Comparison of ENCODE assay signal across 1 cellular context in the genomic region with DNA sequence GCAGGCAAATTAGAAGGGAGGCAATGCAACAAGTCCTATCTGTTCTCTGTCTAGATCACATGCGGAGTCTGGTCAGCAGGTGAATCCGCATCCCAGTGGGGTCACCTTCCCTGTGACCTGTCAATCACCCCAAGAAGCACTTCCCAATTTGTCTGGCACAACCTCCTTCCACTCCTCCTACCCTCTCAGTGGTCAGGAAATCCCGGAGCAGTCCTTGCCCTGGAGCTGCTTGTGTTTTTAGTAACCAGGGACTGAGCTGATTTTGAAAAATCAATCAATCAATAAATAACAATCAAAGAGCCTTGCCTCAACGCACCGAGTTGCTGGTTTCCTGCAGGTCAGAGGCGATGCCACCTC.
A peak's percentile ranks its signal among the peaks of the same experiment; 100 is the strongest.
TF ChIP-seq lines count a peak whose summit lies in the region.

No MANE protein-coding gene starts in this region.

TF ChIP-seq in HepG2, 621 proteins besides CTCF, POLR2A, EP300 and RAD21 (continued from another document and continues in another):
- TF ChIP-seq, protein P1, sequence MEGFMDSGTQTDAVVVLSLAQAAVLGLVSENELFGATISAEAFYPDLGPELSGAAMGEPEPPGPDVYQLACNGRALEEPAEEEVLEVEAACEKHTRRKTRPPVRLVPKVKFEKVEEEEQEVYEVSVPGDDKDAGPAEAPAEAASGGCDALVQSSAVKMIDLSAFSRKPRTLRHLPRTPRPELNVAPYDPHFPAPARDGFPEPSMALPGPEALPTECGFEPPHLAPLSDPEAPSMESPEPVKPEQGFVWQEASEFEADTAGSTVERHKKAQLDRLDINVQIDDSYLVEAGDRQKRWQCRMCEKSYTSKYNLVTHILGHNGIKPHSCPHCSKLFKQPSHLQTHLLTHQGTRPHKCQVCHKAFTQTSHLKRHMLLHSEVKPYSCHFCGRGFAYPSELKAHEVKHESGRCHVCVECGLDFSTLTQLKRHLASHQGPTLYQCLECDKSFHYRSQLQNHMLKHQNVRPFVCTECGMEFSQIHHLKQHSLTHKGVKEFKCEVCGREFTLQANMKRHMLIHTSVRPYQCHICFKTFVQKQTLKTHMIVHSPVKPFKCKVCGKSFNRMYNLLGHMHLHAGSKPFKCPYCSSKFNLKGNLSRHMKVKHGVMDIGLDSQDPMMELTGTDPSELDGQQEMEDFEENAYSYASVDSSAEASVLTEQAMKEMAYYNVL (CRISPR knock-in tag; IDR thresholded peaks at IDR 0.05; ENCODE audit: borderline replicate concordance) = 0 out of 2 replicates have a peak, but pooled peaks have one; percentile 16
- TF ChIP-seq ZMAT3 (CRISPR knock-in tag; conservative IDR thresholded peaks at IDR 0.05) = 0 out of 2 replicates have a peak, but pooled peaks have one; percentile 15
- peak; percentile 42; the same call in 1 of the 2 replicates for TF ChIP-seq ZNF670 (CRISPR knock-in tag; IDR thresholded peaks at IDR 0.05; ENCODE audit: borderline replicate concordance)
- TF ChIP-seq, protein P2, sequence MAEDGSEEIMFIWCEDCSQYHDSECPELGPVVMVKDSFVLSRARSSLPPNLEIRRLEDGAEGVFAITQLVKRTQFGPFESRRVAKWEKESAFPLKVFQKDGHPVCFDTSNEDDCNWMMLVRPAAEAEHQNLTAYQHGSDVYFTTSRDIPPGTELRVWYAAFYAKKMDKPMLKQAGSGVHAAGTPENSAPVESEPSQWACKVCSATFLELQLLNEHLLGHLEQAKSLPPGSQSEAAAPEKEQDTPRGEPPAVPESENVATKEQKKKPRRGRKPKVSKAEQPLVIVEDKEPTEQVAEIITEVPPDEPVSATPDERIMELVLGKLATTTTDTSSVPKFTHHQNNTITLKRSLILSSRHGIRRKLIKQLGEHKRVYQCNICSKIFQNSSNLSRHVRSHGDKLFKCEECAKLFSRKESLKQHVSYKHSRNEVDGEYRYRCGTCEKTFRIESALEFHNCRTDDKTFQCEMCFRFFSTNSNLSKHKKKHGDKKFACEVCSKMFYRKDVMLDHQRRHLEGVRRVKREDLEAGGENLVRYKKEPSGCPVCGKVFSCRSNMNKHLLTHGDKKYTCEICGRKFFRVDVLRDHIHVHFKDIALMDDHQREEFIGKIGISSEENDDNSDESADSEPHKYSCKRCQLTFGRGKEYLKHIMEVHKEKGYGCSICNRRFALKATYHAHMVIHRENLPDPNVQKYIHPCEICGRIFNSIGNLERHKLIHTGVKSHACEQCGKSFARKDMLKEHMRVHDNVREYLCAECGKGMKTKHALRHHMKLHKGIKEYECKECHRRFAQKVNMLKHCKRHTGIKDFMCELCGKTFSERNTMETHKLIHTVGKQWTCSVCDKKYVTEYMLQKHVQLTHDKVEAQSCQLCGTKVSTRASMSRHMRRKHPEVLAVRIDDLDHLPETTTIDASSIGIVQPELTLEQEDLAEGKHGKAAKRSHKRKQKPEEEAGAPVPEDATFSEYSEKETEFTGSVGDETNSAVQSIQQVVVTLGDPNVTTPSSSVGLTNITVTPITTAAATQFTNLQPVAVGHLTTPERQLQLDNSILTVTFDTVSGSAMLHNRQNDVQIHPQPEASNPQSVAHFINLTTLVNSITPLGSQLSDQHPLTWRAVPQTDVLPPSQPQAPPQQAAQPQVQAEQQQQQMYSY (CRISPR knock-in tag; IDR thresholded peaks at IDR 0.05) = peak; percentile 98
- TF ChIP-seq MED13 (CRISPR knock-in tag; IDR thresholded peaks at IDR 0.05) = no peak
- TF ChIP-seq ZSCAN9 (CRISPR knock-in tag; IDR thresholded peaks at IDR 0.05; ENCODE audit: borderline replicate concordance) = 0 out of 2 replicates have a peak, but pooled peaks have one; percentile 8
- TF ChIP-seq, protein P3, sequence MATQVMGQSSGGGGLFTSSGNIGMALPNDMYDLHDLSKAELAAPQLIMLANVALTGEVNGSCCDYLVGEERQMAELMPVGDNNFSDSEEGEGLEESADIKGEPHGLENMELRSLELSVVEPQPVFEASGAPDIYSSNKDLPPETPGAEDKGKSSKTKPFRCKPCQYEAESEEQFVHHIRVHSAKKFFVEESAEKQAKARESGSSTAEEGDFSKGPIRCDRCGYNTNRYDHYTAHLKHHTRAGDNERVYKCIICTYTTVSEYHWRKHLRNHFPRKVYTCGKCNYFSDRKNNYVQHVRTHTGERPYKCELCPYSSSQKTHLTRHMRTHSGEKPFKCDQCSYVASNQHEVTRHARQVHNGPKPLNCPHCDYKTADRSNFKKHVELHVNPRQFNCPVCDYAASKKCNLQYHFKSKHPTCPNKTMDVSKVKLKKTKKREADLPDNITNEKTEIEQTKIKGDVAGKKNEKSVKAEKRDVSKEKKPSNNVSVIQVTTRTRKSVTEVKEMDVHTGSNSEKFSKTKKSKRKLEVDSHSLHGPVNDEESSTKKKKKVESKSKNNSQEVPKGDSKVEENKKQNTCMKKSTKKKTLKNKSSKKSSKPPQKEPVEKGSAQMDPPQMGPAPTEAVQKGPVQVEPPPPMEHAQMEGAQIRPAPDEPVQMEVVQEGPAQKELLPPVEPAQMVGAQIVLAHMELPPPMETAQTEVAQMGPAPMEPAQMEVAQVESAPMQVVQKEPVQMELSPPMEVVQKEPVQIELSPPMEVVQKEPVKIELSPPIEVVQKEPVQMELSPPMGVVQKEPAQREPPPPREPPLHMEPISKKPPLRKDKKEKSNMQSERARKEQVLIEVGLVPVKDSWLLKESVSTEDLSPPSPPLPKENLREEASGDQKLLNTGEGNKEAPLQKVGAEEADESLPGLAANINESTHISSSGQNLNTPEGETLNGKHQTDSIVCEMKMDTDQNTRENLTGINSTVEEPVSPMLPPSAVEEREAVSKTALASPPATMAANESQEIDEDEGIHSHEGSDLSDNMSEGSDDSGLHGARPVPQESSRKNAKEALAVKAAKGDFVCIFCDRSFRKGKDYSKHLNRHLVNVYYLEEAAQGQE (IDR thresholded peaks at IDR 0.05; ENCODE audit: borderline replicate concordance in 1 of 2, low read depth in 1 of 2, low read length in 2 of 2) = no peak
- TF ChIP-seq, protein P4, sequence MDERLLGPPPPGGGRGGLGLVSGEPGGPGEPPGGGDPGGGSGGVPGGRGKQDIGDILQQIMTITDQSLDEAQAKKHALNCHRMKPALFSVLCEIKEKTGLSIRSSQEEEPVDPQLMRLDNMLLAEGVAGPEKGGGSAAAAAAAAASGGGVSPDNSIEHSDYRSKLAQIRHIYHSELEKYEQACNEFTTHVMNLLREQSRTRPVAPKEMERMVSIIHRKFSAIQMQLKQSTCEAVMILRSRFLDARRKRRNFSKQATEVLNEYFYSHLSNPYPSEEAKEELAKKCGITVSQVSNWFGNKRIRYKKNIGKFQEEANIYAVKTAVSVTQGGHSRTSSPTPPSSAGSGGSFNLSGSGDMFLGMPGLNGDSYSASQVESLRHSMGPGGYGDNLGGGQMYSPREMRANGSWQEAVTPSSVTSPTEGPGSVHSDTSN (CRISPR knock-in tag; IDR thresholded peaks at IDR 0.05) = peak; percentile 89
- TF ChIP-seq MXI1 (IDR thresholded peaks at IDR 0.05; ENCODE audit: borderline replicate concordance, low read depth, low read length) = 0 out of 3 replicates have a peak, but pooled peaks have one; percentile 25
- no peak for TF ChIP-seq SOX13 (IDR thresholded peaks at IDR 0.05)
- TF ChIP-seq SOX13 (CRISPR knock-in tag; conservative IDR thresholded peaks at IDR 0.05 in 1 of 2, IDR thresholded peaks at IDR 0.05 in 1 of 2) = no peak; a peak in 1 of 4 replicates
- TF ChIP-seq PRPF4 (IDR thresholded peaks at IDR 0.05; ENCODE audit: low read depth, low read length, poor library complexity, severe bottlenecking) = peak; percentile 29
- TF ChIP-seq, protein P5, sequence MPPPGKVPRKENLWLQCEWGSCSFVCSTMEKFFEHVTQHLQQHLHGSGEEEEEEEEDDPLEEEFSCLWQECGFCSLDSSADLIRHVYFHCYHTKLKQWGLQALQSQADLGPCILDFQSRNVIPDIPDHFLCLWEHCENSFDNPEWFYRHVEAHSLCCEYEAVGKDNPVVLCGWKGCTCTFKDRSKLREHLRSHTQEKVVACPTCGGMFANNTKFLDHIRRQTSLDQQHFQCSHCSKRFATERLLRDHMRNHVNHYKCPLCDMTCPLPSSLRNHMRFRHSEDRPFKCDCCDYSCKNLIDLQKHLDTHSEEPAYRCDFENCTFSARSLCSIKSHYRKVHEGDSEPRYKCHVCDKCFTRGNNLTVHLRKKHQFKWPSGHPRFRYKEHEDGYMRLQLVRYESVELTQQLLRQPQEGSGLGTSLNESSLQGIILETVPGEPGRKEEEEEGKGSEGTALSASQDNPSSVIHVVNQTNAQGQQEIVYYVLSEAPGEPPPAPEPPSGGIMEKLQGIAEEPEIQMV (CRISPR knock-in tag; IDR thresholded peaks at IDR 0.05; ENCODE audit: low read depth) = 0 out of 2 replicates have a peak, but pooled peaks have one; percentile 24
- TF ChIP-seq ZKSCAN8 (CRISPR knock-in tag; IDR thresholded peaks at IDR 0.05; ENCODE audit: borderline replicate concordance) = no peak
- peak; percentile 73; the same call in 1 of the 2 replicates for TF ChIP-seq ONECUT2 (CRISPR knock-in tag; IDR thresholded peaks at IDR 0.05)
- TF ChIP-seq HOXA3 (CRISPR knock-in tag; IDR thresholded peaks at IDR 0.05) = 0 out of 2 replicates have a peak, but pooled peaks have one; percentile 6
- TF ChIP-seq ZMYM4 (CRISPR knock-in tag; IDR thresholded peaks at IDR 0.05) = peak; percentile 45; the same call in 1 of the 2 replicates
- 0 out of 2 replicates have a peak, but pooled peaks have one; percentile 25 for TF ChIP-seq SSRP1 (CRISPR knock-in tag; IDR thresholded peaks at IDR 0.05)
- TF ChIP-seq SALL1 (CRISPR knock-in tag; IDR thresholded peaks at IDR 0.05) = peak; percentile 36; the same call in 1 of the 2 replicates
- TF ChIP-seq, protein P6, sequence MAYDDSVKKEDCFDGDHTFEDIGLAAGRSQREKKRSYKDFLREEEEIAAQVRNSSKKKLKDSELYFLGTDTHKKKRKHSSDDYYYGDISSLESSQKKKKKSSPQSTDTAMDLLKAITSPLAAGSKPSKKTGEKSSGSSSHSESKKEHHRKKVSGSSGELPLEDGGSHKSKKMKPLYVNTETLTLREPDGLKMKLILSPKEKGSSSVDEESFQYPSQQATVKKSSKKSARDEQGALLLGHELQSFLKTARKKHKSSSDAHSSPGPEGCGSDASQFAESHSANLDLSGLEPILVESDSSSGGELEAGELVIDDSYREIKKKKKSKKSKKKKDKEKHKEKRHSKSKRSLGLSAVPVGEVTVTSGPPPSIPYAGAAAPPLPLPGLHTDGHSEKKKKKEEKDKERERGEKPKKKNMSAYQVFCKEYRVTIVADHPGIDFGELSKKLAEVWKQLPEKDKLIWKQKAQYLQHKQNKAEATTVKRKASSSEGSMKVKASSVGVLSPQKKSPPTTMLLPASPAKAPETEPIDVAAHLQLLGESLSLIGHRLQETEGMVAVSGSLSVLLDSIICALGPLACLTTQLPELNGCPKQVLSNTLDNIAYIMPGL (CRISPR knock-in tag; IDR thresholded peaks at IDR 0.05; ENCODE audit: borderline replicate concordance in 1 of 2, low read depth in 1 of 2) = peak in 1 of 2 experiments; percentile 47; a peak in 1 of 4 replicates
- TF ChIP-seq MEIS1 (CRISPR knock-in tag; IDR thresholded peaks at IDR 0.05; ENCODE audit: borderline replicate concordance) = peak; percentile 89; the same call in 1 of the 2 replicates
- TF ChIP-seq, protein P7, sequence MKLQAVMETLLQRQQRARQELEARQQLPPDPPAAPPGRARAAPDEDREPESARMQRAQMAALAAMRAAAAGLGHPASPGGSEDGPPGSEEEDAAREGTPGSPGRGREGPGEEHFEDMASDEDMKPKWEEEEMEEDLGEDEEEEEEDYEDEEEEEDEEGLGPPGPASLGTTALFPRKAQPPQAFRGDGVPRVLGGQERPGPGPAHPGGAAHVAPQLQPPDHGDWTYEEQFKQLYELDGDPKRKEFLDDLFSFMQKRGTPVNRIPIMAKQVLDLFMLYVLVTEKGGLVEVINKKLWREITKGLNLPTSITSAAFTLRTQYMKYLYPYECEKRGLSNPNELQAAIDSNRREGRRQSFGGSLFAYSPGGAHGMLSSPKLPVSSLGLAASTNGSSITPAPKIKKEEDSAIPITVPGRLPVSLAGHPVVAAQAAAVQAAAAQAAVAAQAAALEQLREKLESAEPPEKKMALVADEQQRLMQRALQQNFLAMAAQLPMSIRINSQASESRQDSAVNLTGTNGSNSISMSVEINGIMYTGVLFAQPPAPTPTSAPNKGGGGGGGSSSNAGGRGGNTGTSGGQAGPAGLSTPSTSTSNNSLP (IDR thresholded peaks at IDR 0.05; ENCODE audit: low read depth, low read length) = peak; percentile 35; the same call in 1 of the 2 replicates
- TF ChIP-seq JARID2 (CRISPR knock-in tag; IDR thresholded peaks at IDR 0.05; ENCODE audit: insufficient replicate concordance) = no peak
- TF ChIP-seq, protein P8, sequence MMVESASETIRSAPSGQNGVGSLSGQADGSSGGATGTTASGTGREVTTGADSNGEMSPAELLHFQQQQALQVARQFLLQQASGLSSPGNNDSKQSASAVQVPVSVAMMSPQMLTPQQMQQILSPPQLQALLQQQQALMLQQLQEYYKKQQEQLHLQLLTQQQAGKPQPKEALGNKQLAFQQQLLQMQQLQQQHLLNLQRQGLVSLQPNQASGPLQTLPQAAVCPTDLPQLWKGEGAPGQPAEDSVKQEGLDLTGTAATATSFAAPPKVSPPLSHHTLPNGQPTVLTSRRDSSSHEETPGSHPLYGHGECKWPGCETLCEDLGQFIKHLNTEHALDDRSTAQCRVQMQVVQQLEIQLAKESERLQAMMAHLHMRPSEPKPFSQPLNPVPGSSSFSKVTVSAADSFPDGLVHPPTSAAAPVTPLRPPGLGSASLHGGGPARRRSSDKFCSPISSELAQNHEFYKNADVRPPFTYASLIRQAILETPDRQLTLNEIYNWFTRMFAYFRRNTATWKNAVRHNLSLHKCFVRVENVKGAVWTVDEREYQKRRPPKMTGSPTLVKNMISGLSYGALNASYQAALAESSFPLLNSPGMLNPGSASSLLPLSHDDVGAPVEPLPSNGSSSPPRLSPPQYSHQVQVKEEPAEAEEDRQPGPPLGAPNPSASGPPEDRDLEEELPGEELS (CRISPR knock-in tag; IDR thresholded peaks at IDR 0.05) = 0 out of 2 replicates have a peak, but pooled peaks have one; percentile 36
- TF ChIP-seq LCORL (IDR thresholded peaks at IDR 0.05) = no peak
- peak; percentile 30; the same call in 1 of the 2 replicates for TF ChIP-seq LCORL (CRISPR knock-in tag; IDR thresholded peaks at IDR 0.05)
- peak; percentile 91 for TF ChIP-seq MEIS2 (CRISPR knock-in tag; IDR thresholded peaks at IDR 0.05)
- TF ChIP-seq FOXK2 (IDR thresholded peaks at IDR 0.05) = no peak
- TF ChIP-seq MYC (CRISPR knock-in tag; IDR thresholded peaks at IDR 0.05; ENCODE audit: borderline replicate concordance) = peak; percentile 3; the same call in 1 of the 2 replicates
- TF ChIP-seq SP5 (CRISPR knock-in tag; IDR thresholded peaks at IDR 0.05; ENCODE audit: borderline replicate concordance, low read depth) = peak; percentile 57; the same call in 1 of the 2 replicates
- no peak for TF ChIP-seq ATF7 (IDR thresholded peaks at IDR 0.05)
- TF ChIP-seq ATF7 (CRISPR knock-in tag; IDR thresholded peaks at IDR 0.05) = no peak
- peak; percentile 94 for TF ChIP-seq KAT2B (IDR thresholded peaks at IDR 0.05; ENCODE audit: borderline replicate concordance, low read depth, low read length)
- TF ChIP-seq NAIF1 (CRISPR knock-in tag; IDR thresholded peaks at IDR 0.05; ENCODE audit: borderline replicate concordance) = 0 out of 2 replicates have a peak, but pooled peaks have one; percentile 49
- TF ChIP-seq ZNF34 (CRISPR knock-in tag; IDR thresholded peaks at IDR 0.05; ENCODE audit: borderline replicate concordance) = 0 out of 2 replicates have a peak, but pooled peaks have one; percentile 54
- peak; percentile 54; the same call in 1 of the 2 replicates for TF ChIP-seq RARA (CRISPR knock-in tag; IDR thresholded peaks at IDR 0.05)
- 0 out of 2 replicates have a peak, but pooled peaks have one; percentile 43 for TF ChIP-seq ZNF343 (CRISPR knock-in tag; IDR thresholded peaks at IDR 0.05)
- 0 out of 2 replicates have a peak, but pooled peaks have one; percentile 37 for TF ChIP-seq POLR2AphosphoS5 (IDR thresholded peaks at IDR 0.05; ENCODE audit: low read depth, low read length)
- 0 out of 2 replicates have a peak, but pooled peaks have one; percentile 13 for TF ChIP-seq TCF7 (IDR thresholded peaks at IDR 0.05; ENCODE audit: low read depth)
- peak; percentile 24 for TF ChIP-seq HDAC1 (CRISPR knock-in tag; IDR thresholded peaks at IDR 0.05)
- 0 out of 2 replicates have a peak, but pooled peaks have one; percentile 21 for TF ChIP-seq ZNF331 (CRISPR knock-in tag; IDR thresholded peaks at IDR 0.05)
- 0 out of 2 replicates have a peak, but pooled peaks have one; percentile 5 for TF ChIP-seq ZNF20 (CRISPR knock-in tag; IDR thresholded peaks at IDR 0.05)
